ENCODE assay signal across 10 cellular contexts in genomic region chr3:152197451-152197850, GRCh38.
DNase-seq lines count a peak whose midpoint lies in the region; ATAC-seq and TF ChIP-seq lines count a peak whose summit lies in the region.
"Had no signal": no experiment of that assay in that cellular context is flagged by ENCODE, and none has a peak within 500 bp of the region (broad histone marks: within the 10 kb centered on the region; RNA-seq: fewer than 3 reads in every experiment).

No MANE protein-coding gene starts in this region.

- no peaks in the 10 kb centered on the region for H3K9me3 ChIP-seq in naive thymus-derived CD4-positive, alpha-beta T cell (ENCODE audit: control insufficient read depth in 2 of 3, low read length in 3 of 3)

- peaks cover 34 to 60% of the 10 kb centered on the region in 2 donors for H3K4me1 ChIP-seq in naive thymus-derived CD4-positive, alpha-beta T cell (ENCODE audit: control insufficient read depth in 2 of 2, insufficient read depth in 2 of 2, low read length in 2 of 2)

- H3K4me1 Mint-ChIP-seq in naive thymus-derived CD4-positive, alpha-beta T cell: peaks cover 43 to 88% (median 76%) of the 10 kb centered on the region in 7 donors

- CTCF ChIA-PET in naive thymus-derived CD4-positive, alpha-beta T cell (lab: Charles Lee): interaction anchor here (0.7 to 0.8 kb wide), 2 partner anchors 10 to 47 kb away, joined by 3 read pairs; no protein-coding TSS in a partner anchor

- peak overlapping the region; percentile 98 to 99 for H3K27ac Mint-ChIP-seq in activated naive CD4-positive, alpha-beta T cell treated with anti-CD3 and anti-CD28 coated beads, Interleukin-2, amount 50 U/mL, for 72 hours
- peak overlapping the region; percentile 90 to 100 (median 94) for H3K27ac Mint-ChIP-seq in naive thymus-derived CD4-positive, alpha-beta T cell

- DNase-seq in AG10803 (ENCODE audit: low read depth) (peak; percentile 37), midbrain (lab: John Stamatoyannopoulos, UW) (no peak), NOMO-1 (lab: John Stamatoyannopoulos, UW; ENCODE audit: unreplicated experiment in 2 of 2) (no peak), SW480 (ENCODE audit: low spot score) (no peak)
- DNase-seq in activated naive CD4-positive, alpha-beta T cell treated with anti-CD3 and anti-CD28 coated beads, Interleukin-2, amount 50 U/mL, for 72 hours (ENCODE audit: low spot score in 2 of 2): no peak
- DNase-seq in naive thymus-derived CD4-positive, alpha-beta T cell: peak in 1 of 9 donors; percentile 18
- DNase-seq: dermis blood vessel endothelial cell, T-helper 9 cell had no signal

- intact Hi-C loops in naive thymus-derived CD4-positive, alpha-beta T cell (cut with micrococcal nuclease): loop anchor here (1.0 to 5.0 kb wide), 5 partner anchors 8 to 1595 kb away; partner anchors contain the start of genes GPR171 (in 2 of the 2), SELENOT (in 1 of the 2) and SIAH2 (in 1 of the 2)

- no peaks in the 10 kb centered on the region for H3K36me3 ChIP-seq in naive thymus-derived CD4-positive, alpha-beta T cell (ENCODE audit: control insufficient read depth in 2 of 3, insufficient read depth in 3 of 3, low read length in 3 of 3)

- no peaks in the 10 kb centered on the region for H3K9me3 Mint-ChIP-seq in activated naive CD4-positive, alpha-beta T cell treated with anti-CD3 and anti-CD28 coated beads, Interleukin-2, amount 50 U/mL, for 72 hours
- no peaks in the 10 kb centered on the region for H3K9me3 Mint-ChIP-seq in naive thymus-derived CD4-positive, alpha-beta T cell

- peak overlapping the region; percentile 84 for H3K27ac ChIP-seq in naive thymus-derived CD4-positive, alpha-beta T cell (ENCODE audit: low read depth, low read length)

- H3K4me3 Mint-ChIP-seq in naive thymus-derived CD4-positive, alpha-beta T cell: peak overlapping the region; percentile 71 to 88 (median 84)

- peak; percentile 21 for ATAC-seq in HG03196 (IDR thresholded peaks at IDR 0.05; ENCODE audit: unreplicated experiment)
- peak; percentile 28 to 34 for ATAC-seq in activated naive CD4-positive, alpha-beta T cell treated with anti-CD3 and anti-CD28 coated beads, Interleukin-2, amount 50 U/mL, for 72 hours
- no peak for ATAC-seq in naive thymus-derived CD4-positive, alpha-beta T cell
- no peak for ATAC-seq in GM21619 (IDR thresholded peaks at IDR 0.05; ENCODE audit: unreplicated experiment)

- H3K27me3 ChIP-seq in naive thymus-derived CD4-positive, alpha-beta T cell (ENCODE audit: control insufficient read depth in 2 of 2, insufficient read depth in 2 of 2, low read length in 2 of 2): no peaks in the 10 kb centered on the region

- no peak overlapping the region for H3K4me3 ChIP-seq in AG10803 (ENCODE audit: low read length)
- H3K4me3 ChIP-seq in naive thymus-derived CD4-positive, alpha-beta T cell (ENCODE audit: low read length): peak overlapping the region; percentile 50

- no peak for TF ChIP-seq CTCF in AG10803 (conservative IDR thresholded peaks at IDR 0.05; ENCODE audit: low read length)

- POLR2A ChIA-PET in naive thymus-derived CD4-positive, alpha-beta T cell (lab: Charles Lee): interaction anchor here (0.7 to 16.2 kb wide), 11 partner anchors 9 to 90 kb away, joined by 3 to 198 read pairs (median 40); partner anchors contain the start of gene MBNL1

- H3K27me3 Mint-ChIP-seq in naive thymus-derived CD4-positive, alpha-beta T cell: no peaks in the 10 kb centered on the region

- H3K36me3 Mint-ChIP-seq in activated naive CD4-positive, alpha-beta T cell treated with anti-CD3 and anti-CD28 coated beads, Interleukin-2, amount 50 U/mL, for 72 hours: peaks cover 0 to 7% of the 10 kb centered on the region in 2 donors
- H3K36me3 Mint-ChIP-seq in naive thymus-derived CD4-positive, alpha-beta T cell: peaks cover 0 to 8% (median 0%) of the 10 kb centered on the region in 5 donors

Comparison
In these comparisons a context has a peak if more than half of its experiments do, and no peak if none do; other contexts are left out.
1. ATAC-seq: peak in HG03196 (single experiment) and activated naive CD4-positive, alpha-beta T cell treated with anti-CD3 and anti-CD28 coated beads, Interleukin-2, amount 50 U/mL, for 72 hours (2 of 2); none in naive thymus-derived CD4-positive, alpha-beta T cell (single experiment) and GM21619 (single experiment).